ENCODE assay signal across 21 cellular contexts in genomic region chr5:168647083-168647482, GRCh38.
DNase-seq lines count a peak whose midpoint lies in the region; ATAC-seq, FAIRE-seq and TF ChIP-seq lines count a peak whose summit lies in the region.
"Had no signal": no experiment of that assay in that cellular context is flagged by ENCODE, and none has a peak within 500 bp of the region (broad histone marks: within the 10 kb centered on the region; RNA-seq: fewer than 3 reads in every experiment).

No MANE protein-coding gene starts in this region.

- ATAC-seq in left lobe of liver (peak; percentile 46), T-helper 17 cell (no peak)
- ATAC-seq: activated CD8-positive, alpha-beta T cell treated with anti-CD3 and anti-CD28 coated beads for 36 hours; activated T-helper 17 cell treated with anti-CD3 and anti-CD28 coated beads, Interleukin-2, amount 50 U/mL, for 72 hours; natural killer cell; stimulated activated naive CD8-positive, alpha-beta T cell treated with anti-CD3 and anti-CD28 coated beads, Interleukin-15, amount 100 ng/mL, for 72 hours had no signal

- no peaks in the 10 kb centered on the region for H3K36me3 ChIP-seq in bronchial epithelial cell (ENCODE audit: control insufficient read depth, insufficient read depth, low read length)
- H3K36me3 ChIP-seq: lower lobe of right lung, prostate gland, uterus had no signal

- DNase-seq in AG09309 (ENCODE audit: low read depth) (peak; percentile 43), HPDE6-E6E7 (ENCODE audit: extremely low spot score) (peak; percentile 37), bronchial epithelial cell (ENCODE audit: low read depth) (peak; percentile 99), left lobe of liver (ENCODE audit: low spot score) (no peak), NCI-H69 (lab: John Stamatoyannopoulos, UW) (no peak), NCI-H1930 (lab: John Stamatoyannopoulos, UW) (no peak), T-helper 17 cell (no peak)
- no peak for DNase-seq in activated CD4-positive, CD25-positive, alpha-beta regulatory T cell treated with anti-CD3 and anti-CD28 coated beads, Interleukin-2, amount 50 U/mL, for 72 hours
- DNase-seq: ACHN; activated CD8-positive, alpha-beta T cell treated with anti-CD3 and anti-CD28 coated beads for 36 hours; amniotic stem cell; GDM1; lower lobe of right lung; natural killer cell; NCI-H146; stimulated activated CD4-positive, alpha-beta T cell treated with anti-CD3 and anti-CD28 coated beads, Interleukin-15, amount 100 ng/mL, for 24 hours; stimulated activated naive CD8-positive, alpha-beta T cell treated with anti-CD3 and anti-CD28 coated beads, Interleukin-15, amount 100 ng/mL, for 72 hours; uterus had no signal

- TF ChIP-seq CTCF in AG09309 (IDR thresholded peaks at IDR 0.05; ENCODE audit: control insufficient read depth, insufficient read depth, low read depth, low read length, missing control alignments) (no peak), bronchial epithelial cell (IDR thresholded peaks at IDR 0.05; ENCODE audit: insufficient read depth, low read length, severe bottlenecking) (no peak)

- H3K4me1 Mint-ChIP-seq in T-helper 17 cell, result no peaks in the 10 kb centered on the region
- H3K4me1 Mint-ChIP-seq: activated T-helper 17 cell treated with anti-CD3 and anti-CD28 coated beads, Interleukin-2, amount 50 U/mL, for 72 hours; natural killer cell; stimulated activated naive CD8-positive, alpha-beta T cell treated with anti-CD3 and anti-CD28 coated beads, Interleukin-15, amount 100 ng/mL, for 72 hours had no signal

- H3K4me3 Mint-ChIP-seq in T-helper 17 cell, result no peak overlapping the region
- H3K4me3 Mint-ChIP-seq: activated CD8-positive, alpha-beta T cell treated with anti-CD3 and anti-CD28 coated beads for 36 hours; activated T-helper 17 cell treated with anti-CD3 and anti-CD28 coated beads, Interleukin-2, amount 50 U/mL, for 72 hours; dendritic cell treated with granulocyte-macrophage colony-stimulating factor and Interleukin-4, amounts not matched to agents 40 ng/mL and 50 ng/mL, for 4 days; natural killer cell; stimulated activated naive CD8-positive, alpha-beta T cell treated with anti-CD3 and anti-CD28 coated beads, Interleukin-15, amount 100 ng/mL, for 72 hours had no signal

- peaks cover 2% of the 10 kb centered on the region for H3K9me3 ChIP-seq in T-helper 17 cell (ENCODE audit: control insufficient read depth, low read length, poor library complexity, severe bottlenecking)
- H3K9me3 ChIP-seq: lower lobe of right lung, prostate gland, uterus had no signal

- peak; percentile 100 for FAIRE-seq in bronchial epithelial cell (lab: Jason Lieb, UNC)

- H3K27me3 ChIP-seq in bronchial epithelial cell (ENCODE audit: control insufficient read depth, insufficient read depth, low read length), result no peaks in the 10 kb centered on the region
- H3K27me3 ChIP-seq: uterus had no signal

- no peak overlapping the region for H3K27ac Mint-ChIP-seq in T-helper 17 cell
- H3K27ac Mint-ChIP-seq: activated CD8-positive, alpha-beta T cell treated with anti-CD3 and anti-CD28 coated beads for 36 hours; activated T-helper 17 cell treated with anti-CD3 and anti-CD28 coated beads, Interleukin-2, amount 50 U/mL, for 72 hours; dendritic cell treated with granulocyte-macrophage colony-stimulating factor and Interleukin-4, amounts not matched to agents 40 ng/mL and 50 ng/mL, for 4 days; natural killer cell; stimulated activated naive CD8-positive, alpha-beta T cell treated with anti-CD3 and anti-CD28 coated beads, Interleukin-15, amount 100 ng/mL, for 72 hours had no signal

- H3K36me3 Mint-ChIP-seq in T-helper 17 cell (ENCODE audit: low read depth), result no peaks in the 10 kb centered on the region
- H3K36me3 Mint-ChIP-seq: natural killer cell had no signal

- H3K4me3 ChIP-seq in AG09309 (ENCODE audit: control insufficient read depth, low read depth, low read length) (no peak overlapping the region), bronchial epithelial cell (ENCODE audit: low read depth, low read length) (no peak overlapping the region)
- H3K4me3 ChIP-seq: lower lobe of right lung, prostate gland, uterus had no signal

- peaks cover 9% of the 10 kb centered on the region for H3K27me3 Mint-ChIP-seq in T-helper 17 cell
- H3K27me3 Mint-ChIP-seq: stimulated activated naive CD8-positive, alpha-beta T cell treated with anti-CD3 and anti-CD28 coated beads, Interleukin-15, amount 100 ng/mL, for 72 hours had no signal

Comparison
In these comparisons a context has a peak if more than half of its experiments do, and no peak if none do; other contexts are left out.
1. DNase-seq: peak in AG09309 (single experiment), HPDE6-E6E7 (single experiment) and bronchial epithelial cell (single experiment); none in left lobe of liver (single experiment), NCI-H69 (single experiment), NCI-H1930 (0 of 2), activated CD4-positive, CD25-positive, alpha-beta regulatory T cell treated with anti-CD3 and anti-CD28 coated beads, Interleukin-2, amount 50 U/mL, for 72 hours (single experiment) and T-helper 17 cell (0 of 3).